In the genomic region with DNA sequence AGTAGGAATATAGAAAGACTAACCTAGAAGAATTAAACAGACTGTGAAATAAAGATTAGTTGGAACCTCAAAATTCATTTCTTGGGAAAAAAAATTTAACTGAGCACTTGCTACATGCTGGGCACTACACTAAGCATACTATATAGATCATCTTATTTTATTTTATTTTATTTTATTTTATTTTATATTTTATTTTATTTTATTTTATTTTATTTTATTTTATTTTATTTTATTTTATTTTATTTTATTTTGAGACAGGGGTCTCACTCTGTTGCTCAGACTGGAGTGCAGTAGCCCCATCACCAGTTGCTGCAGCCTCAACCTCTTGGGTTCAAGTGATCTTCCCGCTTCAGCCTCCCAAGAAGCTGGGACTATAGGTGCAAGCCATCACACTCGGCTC, we compare ENCODE assay signal across 34 cellular contexts.
"Had no signal": no experiment of that assay in that cellular context is flagged by ENCODE, and none has a peak within 500 bp of the region (broad histone marks: within the 10 kb centered on the region; RNA-seq: fewer than 3 reads in every experiment).

No MANE protein-coding gene starts in this region.

- H3K4me2 ChIP-seq: KMS-11 had no signal

- H3K4me3 ChIP-seq: MG63 had no signal

- DNase-seq: Kasumi-1, KBM-7, KG1, MG63, MM.1S, MV-4-11, NCI-H1048, NCI-H1092, NCI-H1092 treated with DMSO at 0.1 percent for 48 hours, NCI-H1105, NCI-H1105 treated with DMSO at 0.1 percent for 48 hours, NCI-H1417 treated with DMSO at 0.1 percent for 48 hours, NCI-H1436, NCI-H1436 treated with DMSO at 0.1 percent for 48 hours, NCI-H146, NCI-H1694, NCI-H1694 treated with DMSO at 0.1 percent for 48 hours, NCI-H187, NCI-H187 treated with DMSO at 0.1 percent for 48 hours, NCI-H1930, NCI-H2029, NCI-H2029 treated with DMSO at 0.1 percent for 48 hours, NCI-H2081, NCI-H2081 treated with DMSO at 0.1 percent for 48 hours, NCI-H2107, NCI-H2171 treated with DMSO at 0.1 percent for 48 hours, NCI-H2227 treated with DMSO at 0.1 percent for 48 hours, NCI-H226, NCI-H345, NCI-H446, NCI-H446 treated with DMSO at 0.1 percent for 48 hours, NCI-H510A, NCI-H510A treated with DMSO at 0.1 percent for 48 hours had no signal

- H3K9ac ChIP-seq: KMS-11 had no signal

- H3K9me3 ChIP-seq: MG63 had no signal

- H3K36me3 ChIP-seq: MG63 had no signal

- H3K27me3 ChIP-seq: MG63 had no signal

- H3K27ac ChIP-seq: KMS-11 had no signal
